In genomic region chr19:44499962-44500949, GRCh38 we compare ENCODE assay signal across 8 cellular contexts. TPM values are rescaled to one million over a fixed set of nuclear protein-coding genes. Genes with fewer than 3 reads are reported as not detected.
DNase-seq lines count a peak whose midpoint lies in the region; ATAC-seq and TF ChIP-seq lines count a peak whose summit lies in the region.

Gene ZNF180 (minus strand): TSS chr19:44500522. CDS start chr19:44497334, 3,188 bp downstream.

- no peak within 1 kb of the TSS for H2BK12ac ChIP-seq in trophoblast cell (ENCODE audit: low read length)

- H3K9ac ChIP-seq in trophoblast cell (ENCODE audit: low read length): peak within 1 kb of the TSS; percentile 99

- peak within 1 kb of the TSS; percentile 19 for H2AK5ac ChIP-seq in trophoblast cell (ENCODE audit: low read length)

- H3K4me1 Mint-ChIP-seq in activated naive CD8-positive, alpha-beta T cell treated with anti-CD3 and anti-CD28 coated beads, Interleukin-2, amount 50 U/mL, for 24 hours: peaks cover 32% of the 10 kb centered on the region

- H3K79me1 ChIP-seq in trophoblast cell (ENCODE audit: low read length): peaks cover 5% of the 10 kb centered on the region

- H3K4me3 ChIP-seq in cardiac muscle cell: peak within 1 kb of the TSS; percentile 70
- peak within 1 kb of the TSS; percentile 95 for H3K4me3 ChIP-seq in trophoblast cell (ENCODE audit: low read depth, low read length)
- peak within 1 kb of the TSS; percentile 62 to 80 (median 68) for H3K4me3 ChIP-seq in transverse colon

- no CpG with 5 or more reads among the region's 78 CpGs for WGBS in trophoblast cell (ENCODE audit: extremely low coverage, insufficient coverage, insufficient read length)
- WGBS in transverse colon (ENCODE audit: low coverage in 1 of 2), 2 donors: 0% methylated on average over 3 to 52 of the region's 78 CpGs

- DNase-seq in NCI-H128 (lab: John Stamatoyannopoulos, UW; ENCODE audit: unreplicated experiment) (peak; percentile 89), SW 1271 (lab: John Stamatoyannopoulos, UW) (peak; percentile 76 to 92), cardiac muscle cell (ENCODE audit: low read depth in 1 of 2, low spot score in 1 of 2) (peak; percentile 96 to 98), trophoblast cell (peak; percentile 95 to 98), transverse colon (peak; percentile 96)
- DNase-seq in activated naive CD8-positive, alpha-beta T cell treated with anti-CD3 and anti-CD28 coated beads, Interleukin-2, amount 50 U/mL, for 24 hours: peak; percentile 96

- H3K36me3 Mint-ChIP-seq in activated naive CD8-positive, alpha-beta T cell treated with anti-CD3 and anti-CD28 coated beads, Interleukin-2, amount 50 U/mL, for 24 hours (ENCODE audit: low read depth): peaks cover 60% of the 10 kb centered on the region

- H3K9me3 ChIP-seq in cardiac muscle cell (ENCODE audit: low read depth) (no peaks in the 10 kb centered on the region), trophoblast cell (ENCODE audit: insufficient read depth, low read depth, low read length) (peaks cover 9% of the 10 kb centered on the region), transverse colon (peaks cover 16 to 24% of the 10 kb centered on the region in 2 donors)

- H3K18ac ChIP-seq in trophoblast cell (ENCODE audit: low read length): peak within 1 kb of the TSS; percentile 85

- H3K4me1 ChIP-seq in cardiac muscle cell (ENCODE audit: low read depth) (no peaks in the 10 kb centered on the region), trophoblast cell (ENCODE audit: control insufficient read depth in 1 of 2, insufficient read depth in 2 of 2, low read length in 2 of 2) (peaks cover 9 to 11% of the 10 kb centered on the region in 2 experiments), transverse colon (peaks cover 3 to 14% (median 11%) of the 10 kb centered on the region in 4 donors)

- H3K79me2 ChIP-seq in trophoblast cell (ENCODE audit: control insufficient read depth, insufficient read depth, low read length, poor library complexity): peaks cover 6% of the 10 kb centered on the region

- peak; percentile 91 for ATAC-seq in HG02678 (IDR thresholded peaks at IDR 0.05; ENCODE audit: unreplicated experiment)
- ATAC-seq in activated naive CD8-positive, alpha-beta T cell treated with anti-CD3 and anti-CD28 coated beads, Interleukin-2, amount 50 U/mL, for 24 hours: peak; percentile 90

- no peak for TF ChIP-seq EP300 in transverse colon (IDR thresholded peaks at IDR 0.05; ENCODE audit: low read depth)

- H3K27me3 ChIP-seq in cardiac muscle cell (no peaks in the 10 kb centered on the region), trophoblast cell (ENCODE audit: insufficient read depth, low read length) (no peaks in the 10 kb centered on the region), transverse colon (peaks cover 9% of the 10 kb centered on the region)

- peaks cover 7% of the 10 kb centered on the region for H3K27me3 Mint-ChIP-seq in activated naive CD8-positive, alpha-beta T cell treated with anti-CD3 and anti-CD28 coated beads, Interleukin-2, amount 50 U/mL, for 24 hours

- H3K4me3 Mint-ChIP-seq in activated naive CD8-positive, alpha-beta T cell treated with anti-CD3 and anti-CD28 coated beads, Interleukin-2, amount 50 U/mL, for 24 hours: peak within 1 kb of the TSS; percentile 93

- peak within 1 kb of the TSS; percentile 97 for H2AFZ ChIP-seq in trophoblast cell (ENCODE audit: insufficient read depth, low read length, poor library complexity)

- TF ChIP-seq POLR2A in transverse colon (IDR thresholded peaks at IDR 0.05): peak; percentile 86

- peak within 1 kb of the TSS; percentile 99 for H4K8ac ChIP-seq in trophoblast cell (ENCODE audit: low read depth, low read length)

- H3K36me3 ChIP-seq in cardiac muscle cell: peaks cover 3% of the 10 kb centered on the region
- peaks cover 13 to 16% of the 10 kb centered on the region in 2 experiments for H3K36me3 ChIP-seq in trophoblast cell (ENCODE audit: control insufficient read depth in 1 of 2, insufficient read depth in 2 of 2, low read length in 2 of 2)
- H3K36me3 ChIP-seq in transverse colon: peaks cover 0 to 26% (median 13%) of the 10 kb centered on the region in 4 donors

- peak within 1 kb of the TSS; percentile 92 for H4K12ac ChIP-seq in trophoblast cell (ENCODE audit: low read depth, low read length)

- peak within 1 kb of the TSS; percentile 66 for H3K27ac ChIP-seq in cardiac muscle cell
- H3K27ac ChIP-seq in trophoblast cell (ENCODE audit: low read depth, low read length): peak within 1 kb of the TSS; percentile 53
- H3K27ac ChIP-seq in transverse colon: peak within 1 kb of the TSS; percentile 83 to 86 (median 86)

- H2BK120ac ChIP-seq in trophoblast cell (ENCODE audit: insufficient read depth, low read length, poor library complexity): peak within 1 kb of the TSS; percentile 67

- H3K4ac ChIP-seq in trophoblast cell (ENCODE audit: low read depth, low read length): peak within 1 kb of the TSS; percentile 65

- in situ Hi-C loops in transverse colon (cut with MboI; ENCODE audit: low pct_ligation_motif_present in 1 of 4, low pct_unique_long_range_greater_than_20kb in 1 of 4, low sequenced_read_pairs in 3 of 4): no loop called here

- peak within 1 kb of the TSS; percentile 91 for H4K91ac ChIP-seq in trophoblast cell (ENCODE audit: low read depth, low read length)

- intact Hi-C loops in transverse colon (cut with DNase I; ENCODE audit: low total_unique reads): no loop called here

- H3K23ac ChIP-seq in trophoblast cell (ENCODE audit: low read length): no peak within 1 kb of the TSS

- peak within 1 kb of the TSS; percentile 53 for H2BK5ac ChIP-seq in trophoblast cell (ENCODE audit: low read depth, low read length, poor library complexity)

- peak within 1 kb of the TSS; percentile 86 for H3K14ac ChIP-seq in trophoblast cell (ENCODE audit: low read length)

- peak; percentile 30 for TF ChIP-seq CTCF in GM12873 (IDR thresholded peaks at IDR 0.05; ENCODE audit: insufficient read depth, low read depth, low read length, missing control alignments)
- TF ChIP-seq CTCF in cardiac muscle cell (IDR thresholded peaks at IDR 0.05; ENCODE audit: low read depth, low read length): peak; percentile 38
- TF ChIP-seq CTCF in transverse colon (IDR thresholded peaks at IDR 0.05): peak; percentile 61 to 98 (median 75)

- H3K27ac Mint-ChIP-seq in activated naive CD8-positive, alpha-beta T cell treated with anti-CD3 and anti-CD28 coated beads, Interleukin-2, amount 50 U/mL, for 24 hours: peak within 1 kb of the TSS; percentile 89

- H3K4me2 ChIP-seq in trophoblast cell (ENCODE audit: low read length): peak within 1 kb of the TSS; percentile 86

- peaks cover 65% of the 10 kb centered on the region for H3K9me3 Mint-ChIP-seq in activated naive CD8-positive, alpha-beta T cell treated with anti-CD3 and anti-CD28 coated beads, Interleukin-2, amount 50 U/mL, for 24 hours

RNA-seq across cellular contexts. Expression of gene ZNF180, which starts in this region (rescaled TPM):
- total RNA-seq in cardiac muscle cell: 31.2 and 33.4 TPM in 2 replicates
- polyA plus RNA-seq in cardiac muscle cell: 3.3 and 5.7 TPM in 2 replicates
- polyA plus RNA-seq in trophoblast cell (2013): 3.4 TPM in 2 replicates
- 10 to 100 TPM in 1 of 4 donors, 1 to 10 TPM in 3; 6.4 to 59.7 (median 8.4) TPM for total RNA-seq in transverse colon

Comparison
In these comparisons a context has a peak if more than half of its experiments do, and no peak if none do; other contexts are left out.
1. Peak in every context shown above with its lines: DNase-seq, ATAC-seq, H3K4me3 ChIP-seq and H3K27ac ChIP-seq.